Comparison of ENCODE assay signal across 16 cellular contexts in the genomic region with DNA sequence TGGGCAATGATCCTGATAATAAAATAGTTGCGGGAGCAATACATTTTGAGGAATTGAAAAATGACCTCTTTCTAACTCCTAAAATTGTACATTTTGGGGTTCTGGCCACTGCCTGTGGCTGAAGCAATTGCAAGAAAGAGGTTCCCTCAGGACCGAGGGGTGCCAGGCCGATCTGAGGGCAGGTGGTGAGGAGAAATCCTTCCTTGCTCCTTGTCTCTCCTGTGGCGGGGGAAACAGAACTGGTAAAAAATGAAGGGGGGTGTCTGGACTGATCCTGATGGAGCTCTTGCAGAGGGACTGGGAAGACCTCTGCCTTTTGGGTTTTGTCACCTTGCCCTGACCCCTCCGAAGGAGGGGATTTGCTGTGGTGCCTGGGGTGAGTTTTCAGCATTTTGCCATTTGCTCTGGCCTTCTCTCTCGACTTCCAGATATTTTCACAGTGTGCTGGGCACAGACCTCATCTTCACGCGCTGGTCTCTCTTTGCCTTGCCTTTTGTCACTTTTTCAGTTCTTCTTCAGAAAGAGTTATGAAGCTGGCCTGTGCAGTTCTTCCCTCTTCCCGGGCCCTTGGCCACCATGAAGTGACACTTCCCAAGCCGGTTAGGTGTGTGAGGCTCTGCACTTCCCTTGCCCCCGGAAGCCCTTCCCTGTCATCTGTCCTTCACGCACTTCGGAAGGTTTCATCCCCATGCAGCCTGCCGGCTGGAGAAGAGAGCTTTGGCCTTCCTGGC. TPM values are rescaled to one million over a fixed set of nuclear protein-coding genes. Genes with fewer than 3 reads are reported as not detected.
DNase-seq lines count a peak whose midpoint lies in the region; ATAC-seq and FAIRE-seq lines count a peak whose summit lies in the region.
"Had no signal": no experiment of that assay in that cellular context is flagged by ENCODE, and none has a peak within 500 bp of the region (broad histone marks: within the 10 kb centered on the region; RNA-seq: fewer than 3 reads in every experiment).

No MANE protein-coding gene starts in this region.

- H3K27ac Mint-ChIP-seq in CD8-positive, alpha-beta memory T cell, result no peak overlapping the region
- H3K27ac Mint-ChIP-seq: activated CD8-positive, alpha-beta T cell treated with anti-CD3 and anti-CD28 coated beads for 36 hours; progenitor cell of endocrine pancreas had no signal

- H3K27ac ChIP-seq in CD8-positive, alpha-beta memory T cell (ENCODE audit: low read depth, low read length), result peak overlapping the region; percentile 39
- H3K27ac ChIP-seq in angular gyrus (ENCODE audit: low read depth, low read length) (peak overlapping the region; percentile 98), right cardiac atrium (ENCODE audit: low read length) (peak overlapping the region; percentile 93), skin epidermis (peak overlapping the region in 20 of 21 experiments; percentile 37 to 97 (median 91))

- DNase-seq in CD8-positive, alpha-beta memory T cell, result no peak
- DNase-seq in right cardiac atrium, result peak in 2 of 3 donors; percentile 52
- DNase-seq in HTR-8/SVneo (ENCODE audit: insufficient read length, low spot score), result no peak
- no peak for DNase-seq in Kasumi-1 (lab: John Stamatoyannopoulos, UW)
- DNase-seq: activated CD8-positive, alpha-beta T cell treated with anti-CD3 and anti-CD28 coated beads for 36 hours; NCI-H1048; NCI-H524 treated with DMSO at 0.1 percent for 48 hours had no signal

- H3K4me3 Mint-ChIP-seq in CD8-positive, alpha-beta memory T cell, result no peak overlapping the region
- H3K4me3 Mint-ChIP-seq: activated CD8-positive, alpha-beta T cell treated with anti-CD3 and anti-CD28 coated beads for 36 hours had no signal

- no peaks in the 10 kb centered on the region for H3K9me3 ChIP-seq in CD8-positive, alpha-beta memory T cell (ENCODE audit: low read length)
- no peaks in the 10 kb centered on the region for H3K9me3 ChIP-seq in right cardiac atrium (ENCODE audit: control insufficient read depth, low read length)

- CTCF ChIA-PET in CD8-positive, alpha-beta memory T cell (lab: Charles Lee), result interaction anchor here (1.2 kb wide), 1 partner anchor 52 kb away, joined by 3 read pairs; no protein-coding TSS in a partner anchor

- H3K27me3 Mint-ChIP-seq in CD8-positive, alpha-beta memory T cell, result peaks cover 45 to 74% of the 10 kb centered on the region in 2 donors

- H3K27me3 ChIP-seq in CD8-positive, alpha-beta memory T cell (ENCODE audit: insufficient read depth, low read length, poor library complexity, severe bottlenecking), result peaks cover 25% of the 10 kb centered on the region
- H3K27me3 ChIP-seq in right cardiac atrium (ENCODE audit: control insufficient read depth, insufficient read depth), result no peaks in the 10 kb centered on the region

- H3K4me1 ChIP-seq in CD8-positive, alpha-beta memory T cell (ENCODE audit: insufficient read depth, low read length), result peaks cover 22% of the 10 kb centered on the region
- peaks cover 26% of the 10 kb centered on the region for H3K4me1 ChIP-seq in right cardiac atrium (ENCODE audit: control insufficient read depth, insufficient read depth, low read length)

- H3K4me1 Mint-ChIP-seq in CD8-positive, alpha-beta memory T cell, result peaks cover 22 to 28% (median 27%) of the 10 kb centered on the region in 3 donors

- H3K9me3 Mint-ChIP-seq in CD8-positive, alpha-beta memory T cell, result peaks cover 0 to 3% (median 0%) of the 10 kb centered on the region in 5 donors
- H3K9me3 Mint-ChIP-seq: activated CD8-positive, alpha-beta T cell treated with anti-CD3 and anti-CD28 coated beads for 36 hours had no signal

- intact Hi-C loops in right cardiac atrium (cut with DNase I), result no loop called here

- no peak overlapping the region for H3K4me3 ChIP-seq in CD8-positive, alpha-beta memory T cell (ENCODE audit: low read length)
- H3K4me3 ChIP-seq in right cardiac atrium (ENCODE audit: low read length) (no peak overlapping the region), skin epidermis (peak overlapping the region in 3 of 7 experiments; percentile 8 to 30 (median 9))

- no peak for ATAC-seq in right cardiac atrium
- ATAC-seq in HG02623 (IDR thresholded peaks at IDR 0.05; ENCODE audit: unreplicated experiment), result no peak
- no peak for ATAC-seq in GM18873 (IDR thresholded peaks at IDR 0.05; ENCODE audit: low FRiP score, unreplicated experiment)
- ATAC-seq: activated CD8-positive, alpha-beta T cell treated with anti-CD3 and anti-CD28 coated beads for 36 hours; HCT116; left colon had no signal

- no peak for FAIRE-seq in HTR-8/SVneo (lab: Jason Lieb, UNC)

- peaks cover 0 to 2% (median 0%) of the 10 kb centered on the region in 3 donors for H3K36me3 Mint-ChIP-seq in CD8-positive, alpha-beta memory T cell

- no peaks in the 10 kb centered on the region for H3K36me3 ChIP-seq in CD8-positive, alpha-beta memory T cell (ENCODE audit: insufficient read depth, low read length)

- POLR2A ChIA-PET in CD8-positive, alpha-beta memory T cell (lab: Charles Lee), result no interaction called here

- 51% methylated on average over 14 of the region's 14 CpGs for WGBS in right cardiac atrium

RNA-seq across cellular contexts. Expression of a gene that starts 22.2 kb away (rescaled TPM):
- total RNA-seq in CD8-positive, alpha-beta memory T cell, result 1 to 10 TPM; 2.3 to 2.8 TPM
- 0.94 TPM for polyA plus RNA-seq in CD8-positive, alpha-beta memory T cell
- total RNA-seq in right cardiac atrium, result 100 to 1,000 TPM; 123 to 168 (median 156) TPM
- 67.4 TPM for polyA plus RNA-seq in right cardiac atrium

RNA-seq across cellular contexts. Expression of a gene that starts 48.1 kb away (rescaled TPM):
- total RNA-seq in CD8-positive, alpha-beta memory T cell, result not detected
- not detected for polyA plus RNA-seq in CD8-positive, alpha-beta memory T cell
- total RNA-seq in right cardiac atrium, result 10 to 100 TPM in 2 of 4 donors, 1 to 10 TPM in 2; 5.0 to 13.8 (median 11.1) TPM
- polyA plus RNA-seq in right cardiac atrium, result 7.0 TPM
- total RNA-seq: activated CD8-positive, alpha-beta T cell treated with anti-CD3 and anti-CD28 coated beads for 36 hours; progenitor cell of endocrine pancreas; SK-MEL-5 had no signal
- polyA plus RNA-seq: CD14-positive monocyte had no signal

Comparison
In these comparisons a context has a peak if more than half of its experiments do, and no peak if none do; other contexts are left out.
1. DNase-seq: peak in right cardiac atrium (2 of 3); none in CD8-positive, alpha-beta memory T cell (0 of 5), HTR-8/SVneo (single experiment) and Kasumi-1 (0 of 2).
2. H3K27ac ChIP-seq: peak in every context shown above with its lines; median percentile 98 in angular gyrus; 93 in right cardiac atrium; 91 in skin epidermis; 39 in CD8-positive, alpha-beta memory T cell.
3. RNA of a gene that starts 22.2 kb away (total RNA-seq): 123 to 168 TPM in right cardiac atrium; 2.3 to 2.8 TPM in CD8-positive, alpha-beta memory T cell; every median in the first group is over 10 times any median in the second.
4. RNA of a gene that starts 48.1 kb away (total RNA-seq): 5.0 to 13.8 TPM in right cardiac atrium; not detected in CD8-positive, alpha-beta memory T cell; every median in the first group is over 4 times any median in the second.